10 cellular contexts compared by ENCODE assay signal in the genomic region with DNA sequence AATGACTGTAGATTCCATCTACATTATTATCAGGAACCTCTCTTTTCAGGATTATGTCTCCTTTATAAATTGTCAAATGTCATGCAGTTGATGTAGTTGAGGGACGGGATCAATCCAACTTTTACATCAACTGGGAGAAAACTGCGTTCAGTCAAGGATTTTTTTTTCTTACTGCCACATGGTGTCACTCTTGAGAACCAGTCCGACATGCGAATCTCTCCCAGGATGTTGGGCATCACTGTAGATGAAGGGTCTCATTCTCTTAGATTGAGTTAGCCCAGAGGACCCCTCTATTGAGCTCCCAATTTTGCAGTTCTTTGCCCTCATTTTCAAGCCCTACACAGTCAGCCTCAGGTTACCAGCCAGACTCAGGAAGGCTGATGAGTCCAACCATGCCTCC.
DNase-seq lines count a peak whose midpoint lies in the region; ATAC-seq, FAIRE-seq and TF ChIP-seq lines count a peak whose summit lies in the region.
"Had no signal": no experiment of that assay in that cellular context is flagged by ENCODE, and none has a peak within 500 bp of the region (broad histone marks: within the 10 kb centered on the region; RNA-seq: fewer than 3 reads in every experiment).

No MANE protein-coding gene starts in this region.

- intact Hi-C loops in MCF 10A (cut with micrococcal nuclease), result loop anchor here (1.0 to 5.0 kb wide), 3 partner anchors 120 to 243 kb away; partner anchors contain the start of gene PTPRZ1
- intact Hi-C loops in mammary epithelial cell (cut with micrococcal nuclease), result loop anchor here (1.0 kb wide), 2 partner anchors 209 to 242 kb away; no protein-coding TSS in a partner anchor

- no peak overlapping the region for H3K4me3 Mint-ChIP-seq in MCF 10A (ENCODE audit: unreplicated experiment)

- POLR2A ChIA-PET in MCF 10A (lab: Yijun Ruan, JAX), result interaction anchor here (1.5 kb wide), 1 partner anchor 242 kb away, joined by 7 read pairs; no protein-coding TSS in a partner anchor

- no peaks in the 10 kb centered on the region for H3K9me2 ChIP-seq in OCI-LY1 (ENCODE audit: low read depth, low read length)

- no peaks in the 10 kb centered on the region for H4K20me1 ChIP-seq in mammary epithelial cell (ENCODE audit: insufficient read depth, low read length)
- H4K20me1 ChIP-seq in OCI-LY1 (ENCODE audit: insufficient read depth, low read length), result no peaks in the 10 kb centered on the region

- CTCF ChIA-PET in MCF 10A (lab: Yijun Ruan, JAX) (interaction anchor here (0.6 to 6.5 kb wide), 19 partner anchors 10 to 391 kb away, joined by 3 to 112 read pairs (median 4); partner anchors contain the start of gene PTPRZ1), mammary epithelial cell (lab: Charles Lee; ENCODE audit: low non-redundant PET) (no interaction called here)

- no peaks in the 10 kb centered on the region for H3F3A ChIP-seq in OCI-LY1 (ENCODE audit: insufficient read depth, low read length)

- H3K36me3 Mint-ChIP-seq in MCF 10A (ENCODE audit: insufficient read depth, unreplicated experiment), result no peaks in the 10 kb centered on the region

- H3K27me3 Mint-ChIP-seq in MCF 10A (ENCODE audit: insufficient read depth, unreplicated experiment), result no peaks in the 10 kb centered on the region

- H3K27ac Mint-ChIP-seq in MCF 10A (ENCODE audit: low read depth, unreplicated experiment), result no peak overlapping the region

- FAIRE-seq in urothelium cell line (lab: Jason Lieb, UNC), result no peak

- WGBS in mammary epithelial cell (ENCODE audit: low coverage, missing lambda C conversion rate), result 48% methylated on average over 4 of the region's 4 CpGs

- H2AFZ ChIP-seq in mammary epithelial cell (ENCODE audit: low read depth, low read length), result no peak overlapping the region
- H2AFZ ChIP-seq in OCI-LY1 (ENCODE audit: low read length), result no peak overlapping the region

- H3K9ac ChIP-seq in mammary epithelial cell (ENCODE audit: insufficient read depth, low read length) (no peak overlapping the region), OCI-LY1 (ENCODE audit: low read length) (no peak overlapping the region)

- H3K4me1 ChIP-seq in mammary epithelial cell (ENCODE audit: insufficient read depth, low read length), result peaks cover 3% of the 10 kb centered on the region
- no peaks in the 10 kb centered on the region for H3K4me1 ChIP-seq in OCI-LY1 (ENCODE audit: insufficient read depth, low read length, severe bottlenecking)

- dilution Hi-C loops in mammary epithelial cell (cut with HindIII; ENCODE audit: low sequenced_read_pairs), result no loop called here

- H3K9me3 Mint-ChIP-seq in MCF 10A (ENCODE audit: unreplicated experiment), result no peaks in the 10 kb centered on the region

- no peaks in the 10 kb centered on the region for H3K4me1 Mint-ChIP-seq in MCF 10A (ENCODE audit: insufficient read depth, unreplicated experiment)

- BruUV-seq in MCF 10A (replicated peaks; lab: Mats Ljungman, UMichigan), result no TSS peak
- no TSS peak for BruUV-seq in mammary epithelial cell (replicated peaks; lab: Mats Ljungman, UMichigan)

- peak; percentile 43 for DNase-seq in MCF 10A (ENCODE audit: unreplicated experiment)
- no peak for DNase-seq in mammary epithelial cell
- DNase-seq in fibroblast of pulmonary artery (ENCODE audit: low read depth), result peak; percentile 39
- peak; percentile 4 for DNase-seq in urothelium cell line (ENCODE audit: low spot score)
- DNase-seq in NCI-H510A (lab: John Stamatoyannopoulos, UW), result no peak
- no peak for DNase-seq in SIG-M5 (lab: John Stamatoyannopoulos, UW)
- DNase-seq: central memory CD4-positive, alpha-beta T cell; DMS153 had no signal

- H3K27ac ChIP-seq in mammary epithelial cell (ENCODE audit: insufficient read depth, low read depth, low read length) (no peak overlapping the region), OCI-LY1 (ENCODE audit: low read depth, low read length, poor library complexity, severe bottlenecking) (no peak overlapping the region)

- peak; percentile 39 for TF ChIP-seq CTCF in MCF 10A (IDR thresholded peaks at IDR 0.05; ENCODE audit: unreplicated experiment)
- peak in 1 of 2 donors; percentile 49 for TF ChIP-seq CTCF in mammary epithelial cell (conservative IDR thresholded peaks at IDR 0.05 in 1 of 2, IDR thresholded peaks at IDR 0.05 in 1 of 2; ENCODE audit: extremely low read depth in 1 of 2, insufficient read depth in 1 of 2, low read depth in 1 of 2, low read length in 2 of 2)
- peak; percentile 72 for TF ChIP-seq CTCF in OCI-LY1 (IDR thresholded peaks at IDR 0.05; ENCODE audit: low read length)
- TF ChIP-seq CTCF in fibroblast of pulmonary artery (IDR thresholded peaks at IDR 0.05; ENCODE audit: low read length, missing control alignments), result peak; percentile 45

- in situ Hi-C loops in mammary epithelial cell (cut with MboI; ENCODE audit: low sequenced_read_pairs in 2 of 2), result no loop called here

- H3K4me2 ChIP-seq in mammary epithelial cell (ENCODE audit: insufficient read depth, low read depth, low read length) (no peak overlapping the region), OCI-LY1 (ENCODE audit: low read length) (no peak overlapping the region)

- no peaks in the 10 kb centered on the region for H3K36me3 ChIP-seq in mammary epithelial cell (ENCODE audit: insufficient read depth, low read length)
- no peaks in the 10 kb centered on the region for H3K36me3 ChIP-seq in OCI-LY1 (ENCODE audit: insufficient read depth, low read length)

- H3K79me2 ChIP-seq in mammary epithelial cell (ENCODE audit: insufficient read depth, low read length) (no peaks in the 10 kb centered on the region), OCI-LY1 (ENCODE audit: insufficient read depth, low read length) (no peaks in the 10 kb centered on the region)

- no peaks in the 10 kb centered on the region for H3K9me3 ChIP-seq in mammary epithelial cell (replicated peaks; ENCODE audit: insufficient read depth, low read length)
- no peaks in the 10 kb centered on the region for H3K9me3 ChIP-seq in OCI-LY1 (ENCODE audit: low read length)

- ATAC-seq in HG02678 (IDR thresholded peaks at IDR 0.05; ENCODE audit: unreplicated experiment), result no peak

- H3K4me3 ChIP-seq in mammary epithelial cell (replicated peaks in 1 of 3; ENCODE audit: insufficient read depth in 1 of 3, low read depth in 2 of 3, low read length in 3 of 3) (no peak overlapping the region), OCI-LY1 (ENCODE audit: low read depth, low read length, poor library complexity, severe bottlenecking) (no peak overlapping the region), fibroblast of pulmonary artery (replicated peaks; ENCODE audit: low read depth, low read length) (no peak overlapping the region)

- H3K27me3 ChIP-seq in mammary epithelial cell (ENCODE audit: insufficient read depth, low read length) (no peaks in the 10 kb centered on the region), OCI-LY1 (ENCODE audit: insufficient read depth, low read length) (0 out of 2 replicates have a peak, but pooled peaks cover 3% of the 10 kb centered on the region)

Comparison
In these comparisons a context has a peak if more than half of its experiments do, and no peak if none do; other contexts are left out.
1. DNase-seq: peak in MCF 10A (single experiment), fibroblast of pulmonary artery (single experiment) and urothelium cell line (single experiment); none in mammary epithelial cell (single experiment), NCI-H510A (single experiment) and SIG-M5 (single experiment).